33 cellular contexts compared by ENCODE assay signal in the genomic region with DNA sequence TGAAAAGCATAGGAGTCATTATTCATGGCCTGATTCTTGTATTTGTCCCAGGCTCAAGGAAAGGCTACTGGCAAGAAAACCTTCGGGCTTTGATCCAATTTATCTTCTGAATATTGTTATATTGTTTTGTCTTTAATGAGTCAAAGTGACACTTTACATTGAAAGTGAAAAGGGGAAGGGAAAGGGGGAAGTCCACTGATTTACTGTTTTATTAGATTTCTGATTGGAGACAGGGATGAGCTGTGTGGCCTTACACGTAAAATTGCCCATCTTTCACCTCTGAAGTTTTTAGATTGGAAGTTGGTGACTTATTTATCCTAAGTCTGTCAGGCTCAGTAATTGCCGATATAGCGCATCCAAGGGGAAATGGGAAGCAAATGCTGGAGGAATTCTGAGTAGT.
"Had no signal": no experiment of that assay in that cellular context is flagged by ENCODE, and none has a peak within 500 bp of the region (broad histone marks: within the 10 kb centered on the region; RNA-seq: fewer than 3 reads in every experiment).

No MANE protein-coding gene starts in this region.

- H3K9ac ChIP-seq: KMS-11 had no signal

- H3K4me3 Mint-ChIP-seq: activated CD4-positive, alpha-beta memory T cell treated with anti-CD3 and anti-CD28 coated beads, Interleukin-2, amount 10 ng/mL, durations not matched to agents 7 days and 5 days; activated CD8-positive, alpha-beta memory T cell treated with anti-CD3 and anti-CD28 coated beads, Interleukin-2, amount 10 ng/mL, durations not matched to agents 7 days and 5 days; activated naive CD4-positive, alpha-beta T cell treated with anti-CD3 and anti-CD28 coated beads, Interleukin-2, amount 10 ng/mL, durations not matched to agents 7 days and 5 days; activated naive CD8-positive, alpha-beta T cell; activated naive CD8-positive, alpha-beta T cell treated with anti-CD3 and anti-CD28 coated beads, Interleukin-2, amount 50 U/mL, for 24 hours had no signal

- H3K27ac ChIP-seq: brain microvascular endothelial cell, KMS-11, WERI-Rb-1 had no signal

- FAIRE-seq: colon had no signal

- DNase-seq: activated CD4-positive, alpha-beta memory T cell treated with anti-CD3 and anti-CD28 coated beads, Interleukin-2, amount 10 ng/mL, durations not matched to agents 7 days and 5 days; activated CD4-positive, alpha-beta T cell treated with anti-CD3 and anti-CD28 coated beads for 1 hour; activated CD4-positive, alpha-beta T cell treated with anti-CD3 and anti-CD28 coated beads for 48 hours; activated CD4-positive, CD25-positive, alpha-beta regulatory T cell; activated CD8-positive, alpha-beta memory T cell treated with anti-CD3 and anti-CD28 coated beads for 24 hours; activated CD8-positive, alpha-beta memory T cell treated with anti-CD3 and anti-CD28 coated beads, Interleukin-2, amount 10 ng/mL, durations not matched to agents 7 days and 5 days; activated CD8-positive, alpha-beta memory T cell treated with anti-CD3 and anti-CD28 coated beads, Interleukin-2, amount 50 U/mL, for 48 hours; activated effector memory CD4-positive, alpha-beta T cell treated with Interleukin-2 at 50 U/mL for 16 hours; activated naive CD4-positive, alpha-beta T cell treated with anti-CD3 and anti-CD28 coated beads, Interleukin-2, amount 10 ng/mL, durations not matched to agents 7 days and 5 days; activated naive CD8-positive, alpha-beta T cell treated with anti-CD3 and anti-CD28 coated beads, Interleukin-2, amount 50 U/mL, for 24 hours; activated T-cell treated with anti-CD3 and anti-CD28 coated beads, Interleukin-2, amount 50 U/mL, for 48 hours; aorta; brain microvascular endothelial cell; central memory CD4-positive, alpha-beta T cell; MM.1S; NCI-H1092; NCI-H1436 treated with DMSO at 0.1 percent for 48 hours; NCI-H1694 treated with DMSO at 0.1 percent for 48 hours; NCI-H2029; NCI-H345; NCI-H524 treated with DMSO at 0.1 percent for 48 hours; NCI-H748 treated with DMSO at 0.1 percent for 48 hours; NK-92 treated with Interleukin-12 subunit alpha and Interleukin-12 subunit beta, amount 100 ng/mL, for 24 hours; Right ventricle myocardium superior; SW 1271; T-helper 1 cell; T-helper 2 cell; T-helper 9 cell; WERI-Rb-1 had no signal

- H3K36me3 ChIP-seq: brain microvascular endothelial cell, WERI-Rb-1 had no signal

- H3K4me2 ChIP-seq: KMS-11 had no signal

- H3K27me3 Mint-ChIP-seq: activated CD4-positive, alpha-beta memory T cell treated with anti-CD3 and anti-CD28 coated beads, Interleukin-2, amount 10 ng/mL, durations not matched to agents 7 days and 5 days; activated CD8-positive, alpha-beta memory T cell treated with anti-CD3 and anti-CD28 coated beads, Interleukin-2, amount 10 ng/mL, durations not matched to agents 7 days and 5 days; activated naive CD4-positive, alpha-beta T cell treated with anti-CD3 and anti-CD28 coated beads, Interleukin-2, amount 10 ng/mL, durations not matched to agents 7 days and 5 days; activated naive CD8-positive, alpha-beta T cell; activated naive CD8-positive, alpha-beta T cell treated with anti-CD3 and anti-CD28 coated beads, Interleukin-2, amount 50 U/mL, for 24 hours had no signal

- H3K4me1 Mint-ChIP-seq: activated CD4-positive, alpha-beta memory T cell treated with anti-CD3 and anti-CD28 coated beads, Interleukin-2, amount 10 ng/mL, durations not matched to agents 7 days and 5 days; activated CD8-positive, alpha-beta memory T cell treated with anti-CD3 and anti-CD28 coated beads, Interleukin-2, amount 10 ng/mL, durations not matched to agents 7 days and 5 days; activated naive CD4-positive, alpha-beta T cell treated with anti-CD3 and anti-CD28 coated beads, Interleukin-2, amount 10 ng/mL, durations not matched to agents 7 days and 5 days; activated naive CD8-positive, alpha-beta T cell treated with anti-CD3 and anti-CD28 coated beads, Interleukin-2, amount 50 U/mL, for 24 hours had no signal

- H3K27ac Mint-ChIP-seq: activated CD4-positive, alpha-beta memory T cell treated with anti-CD3 and anti-CD28 coated beads, Interleukin-2, amount 10 ng/mL, durations not matched to agents 7 days and 5 days; activated CD8-positive, alpha-beta memory T cell treated with anti-CD3 and anti-CD28 coated beads, Interleukin-2, amount 10 ng/mL, durations not matched to agents 7 days and 5 days; activated naive CD4-positive, alpha-beta T cell treated with anti-CD3 and anti-CD28 coated beads, Interleukin-2, amount 10 ng/mL, durations not matched to agents 7 days and 5 days; activated naive CD8-positive, alpha-beta T cell; activated naive CD8-positive, alpha-beta T cell treated with anti-CD3 and anti-CD28 coated beads, Interleukin-2, amount 50 U/mL, for 24 hours had no signal

- H3K36me3 Mint-ChIP-seq: activated CD8-positive, alpha-beta memory T cell treated with anti-CD3 and anti-CD28 coated beads, Interleukin-2, amount 10 ng/mL, durations not matched to agents 7 days and 5 days; activated naive CD4-positive, alpha-beta T cell treated with anti-CD3 and anti-CD28 coated beads, Interleukin-2, amount 10 ng/mL, durations not matched to agents 7 days and 5 days; activated naive CD8-positive, alpha-beta T cell had no signal

- ATAC-seq: activated CD8-positive, alpha-beta memory T cell treated with anti-CD3 and anti-CD28 coated beads, Interleukin-2, amount 10 ng/mL, durations not matched to agents 7 days and 5 days; activated naive CD8-positive, alpha-beta T cell treated with anti-CD3 and anti-CD28 coated beads, Interleukin-2, amount 50 U/mL, for 24 hours; SK-N-SH treated with all-trans-retinoic acid at 6 μM for 48 hours had no signal

- H3K27me3 ChIP-seq: brain microvascular endothelial cell had no signal
